ENCODE assay signal across 10 cellular contexts in genomic region chr10:15253951-15254807, GRCh38.
DNase-seq lines count a peak whose midpoint lies in the region; ATAC-seq and TF ChIP-seq lines count a peak whose summit lies in the region.
"Had no signal": no experiment of that assay in that cellular context is flagged by ENCODE, and none has a peak within 500 bp of the region (broad histone marks: within the 10 kb centered on the region; RNA-seq: fewer than 3 reads in every experiment).

No MANE protein-coding gene starts in this region.

- no peaks in the 10 kb centered on the region for H3K9me3 Mint-ChIP-seq in activated naive CD4-positive, alpha-beta T cell treated with anti-CD3 and anti-CD28 coated beads for 36 hours
- H3K9me3 Mint-ChIP-seq in osteocyte (ENCODE audit: unreplicated experiment): no peaks in the 10 kb centered on the region

- no peaks in the 10 kb centered on the region for H3K36me3 Mint-ChIP-seq in activated naive CD4-positive, alpha-beta T cell treated with anti-CD3 and anti-CD28 coated beads for 36 hours (ENCODE audit: low read depth)
- H3K36me3 Mint-ChIP-seq in T-helper 17 cell (ENCODE audit: low read depth) (peaks cover 6% of the 10 kb centered on the region), osteocyte (ENCODE audit: unreplicated experiment) (peaks cover 4% of the 10 kb centered on the region)

- H3K27ac ChIP-seq in substantia nigra (ENCODE audit: low read depth, low read length, poor library complexity, severe bottlenecking): peak overlapping the region; percentile 88

- DNase-seq in activated naive CD4-positive, alpha-beta T cell treated with anti-CD3 and anti-CD28 coated beads for 36 hours: peak; percentile 17
- DNase-seq in activated naive CD4-positive, alpha-beta T cell treated with anti-CD3 and anti-CD28 coated beads, Interleukin-2, amount 50 U/mL, for 16 hours: no peak
- DNase-seq in T-helper 17 cell (no peak), hypothalamus (lab: John Stamatoyannopoulos, UW) (peak in 26 of 51 donors; percentile 7 to 71 (median 22)), substantia nigra (lab: John Stamatoyannopoulos, UW) (peak in 37 of 49 donors; percentile 9 to 61 (median 32)), SW480 (ENCODE audit: low spot score) (no peak), MV-4-11 (lab: John Stamatoyannopoulos, UW) (no peak), osteocyte (ENCODE audit: extremely low spot score, unreplicated experiment) (no peak)
- DNase-seq: NCI-H1092, SHP77 treated with DMSO at 0.1 percent for 48 hours had no signal

- TF ChIP-seq CTCF in osteocyte (IDR thresholded peaks at IDR 0.05): no peak

- peak overlapping the region; percentile 80 for H3K27ac Mint-ChIP-seq in activated naive CD4-positive, alpha-beta T cell treated with anti-CD3 and anti-CD28 coated beads for 36 hours
- H3K27ac Mint-ChIP-seq in T-helper 17 cell: peak overlapping the region; percentile 86
- H3K27ac Mint-ChIP-seq in osteocyte (ENCODE audit: unreplicated experiment): no peak overlapping the region

- H3K27me3 Mint-ChIP-seq in activated naive CD4-positive, alpha-beta T cell treated with anti-CD3 and anti-CD28 coated beads for 36 hours (ENCODE audit: low read depth): no peaks in the 10 kb centered on the region
- H3K27me3 Mint-ChIP-seq in T-helper 17 cell: no peaks in the 10 kb centered on the region
- H3K27me3 Mint-ChIP-seq in osteocyte (ENCODE audit: unreplicated experiment): no peaks in the 10 kb centered on the region

- H3K4me1 Mint-ChIP-seq in activated naive CD4-positive, alpha-beta T cell treated with anti-CD3 and anti-CD28 coated beads for 36 hours (ENCODE audit: low read depth): peaks cover 39% of the 10 kb centered on the region
- H3K4me1 Mint-ChIP-seq in T-helper 17 cell (peaks cover 36% of the 10 kb centered on the region), osteocyte (ENCODE audit: unreplicated experiment) (peaks cover 11% of the 10 kb centered on the region)

- CTCF ChIA-PET in activated naive CD4-positive, alpha-beta T cell treated with anti-CD3 and anti-CD28 coated beads for 36 hours (lab: Charles Lee): interaction anchor here (0.9 kb wide), 1 partner anchor 15 kb away, joined by 4 read pairs; no protein-coding TSS in a partner anchor

- intact Hi-C loops in activated naive CD4-positive, alpha-beta T cell treated with anti-CD3 and anti-CD28 coated beads for 36 hours (cut with micrococcal nuclease): loop anchor here (5.0 kb wide), 2 partner anchors 87 to 118 kb away; partner anchors contain the start of genes FAM171A1 and NMT2

- H3K9me3 ChIP-seq in T-helper 17 cell (ENCODE audit: control insufficient read depth, low read length, poor library complexity, severe bottlenecking): no peaks in the 10 kb centered on the region

- H3K4me3 Mint-ChIP-seq in activated naive CD4-positive, alpha-beta T cell treated with anti-CD3 and anti-CD28 coated beads for 36 hours: peak overlapping the region; percentile 79
- H3K4me3 Mint-ChIP-seq in T-helper 17 cell (peak overlapping the region; percentile 96), osteocyte (ENCODE audit: unreplicated experiment) (no peak overlapping the region)

- peak; percentile 65 for ATAC-seq in T-helper 17 cell

Comparison
In these comparisons a context has a peak if more than half of its experiments do, and no peak if none do; other contexts are left out.
1. DNase-seq: peak in activated naive CD4-positive, alpha-beta T cell treated with anti-CD3 and anti-CD28 coated beads for 36 hours (single experiment), hypothalamus (26 of 51) and substantia nigra (37 of 49); none in activated naive CD4-positive, alpha-beta T cell treated with anti-CD3 and anti-CD28 coated beads, Interleukin-2, amount 50 U/mL, for 16 hours (single experiment), T-helper 17 cell (0 of 3), SW480 (single experiment), MV-4-11 (single experiment) and osteocyte (single experiment).